Comparison of ENCODE assay signal across 24 cellular contexts in the genomic region with DNA sequence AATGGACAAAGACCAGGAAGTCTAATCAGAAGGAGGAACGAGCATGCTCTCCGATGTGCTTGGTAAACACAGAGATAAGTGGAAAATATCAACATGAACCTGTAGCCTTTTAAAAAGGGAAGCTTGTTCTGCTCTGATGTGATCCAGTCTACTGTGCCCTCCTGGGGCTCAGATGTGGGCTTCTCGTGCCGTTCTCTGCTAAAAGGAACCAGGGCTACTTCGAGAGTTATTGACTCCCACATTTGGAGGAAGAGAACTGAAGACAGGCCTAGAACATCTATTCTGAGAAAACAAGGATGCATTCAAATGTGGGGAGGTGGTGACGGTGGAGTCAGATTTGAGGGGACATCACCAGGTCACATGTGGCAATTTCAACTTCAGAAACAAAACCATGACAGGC.
"Had no signal": no experiment of that assay in that cellular context is flagged by ENCODE, and none has a peak within 500 bp of the region (broad histone marks: within the 10 kb centered on the region; RNA-seq: fewer than 3 reads in every experiment).

No MANE protein-coding gene starts in this region.

- H3K36me3 Mint-ChIP-seq: mesothelial cell of epicardium; naive B cell; natural killer cell treated with Interleukin-12 subunit alpha and Interleukin-12 subunit beta and Interleukin-15 and Interleukin-18, amount 100 ng/mL, for 72 hours had no signal

- H3K36me3 ChIP-seq: gastrocnemius medialis, neutrophil, suprapubic skin, thyroid gland had no signal

- H3K4me1 ChIP-seq: gastrocnemius medialis, parathyroid adenoma, suprapubic skin, thyroid gland had no signal

- H3K4me1 Mint-ChIP-seq: mesothelial cell of epicardium; naive B cell; stimulated activated naive CD8-positive, alpha-beta T cell treated with anti-CD3 and anti-CD28 coated beads, Interleukin-15, amount 100 ng/mL, for 72 hours had no signal

- H3K27me3 Mint-ChIP-seq: naive B cell; stimulated activated naive CD8-positive, alpha-beta T cell treated with anti-CD3 and anti-CD28 coated beads, Interleukin-15, amount 100 ng/mL, for 72 hours had no signal

- ATAC-seq: gastrocnemius medialis; mucosa of descending colon; natural killer cell treated with Interleukin-12 subunit alpha and Interleukin-12 subunit beta and Interleukin-15 and Interleukin-18, amount 100 ng/mL, for 72 hours; sciatic nerve; stimulated activated naive CD8-positive, alpha-beta T cell treated with anti-CD3 and anti-CD28 coated beads, Interleukin-15, amount 100 ng/mL, for 72 hours had no signal

- H3K27me3 ChIP-seq: gastrocnemius medialis, neutrophil, suprapubic skin, thyroid gland had no signal

- DNase-seq: cortex of kidney; effector CD4-positive, alpha-beta T cell; foreskin fibroblast; gastrocnemius medialis; mesenchymal stem cell; mucosa of descending colon; naive B cell; stimulated activated CD4-positive, alpha-beta T cell treated with anti-CD3 and anti-CD28 coated beads, Interleukin-12 subunit alpha, Interleukin-12 subunit beta, amount 100 ng/mL, for 4 hours; stimulated activated CD4-positive, alpha-beta T cell treated with anti-CD3 and anti-CD28 coated beads, Interleukin-1b, Interleukin-23, amount 100 ng/mL, for 48 hours; stimulated activated CD4-positive, alpha-beta T cell treated with anti-CD3 and anti-CD28 coated beads, Interleukin-4, amount 100 ng/mL, for 1 hour; stimulated activated CD8-positive, alpha-beta memory T cell treated with anti-CD3 and anti-CD28 coated beads, Interleukin-4, amount 100 ng/mL, for 48 hours; stimulated activated naive CD4-positive, alpha-beta T cell; stimulated activated naive CD8-positive, alpha-beta T cell treated with anti-CD3 and anti-CD28 coated beads, Interleukin-15, amount 100 ng/mL, for 72 hours; thyroid gland; trophoblast cell had no signal

- H3K9me3 Mint-ChIP-seq: natural killer cell treated with Interleukin-12 subunit alpha and Interleukin-12 subunit beta and Interleukin-15 and Interleukin-18, amount 100 ng/mL, for 72 hours had no signal

- H3K27ac ChIP-seq: gastrocnemius medialis, neutrophil, parathyroid adenoma, suprapubic skin, thyroid gland had no signal

- H3K4me3 ChIP-seq: gastrocnemius medialis, mucosa of descending colon, smooth muscle cell, suprapubic skin, thyroid gland had no signal

- H3K4me3 Mint-ChIP-seq: mesothelial cell of epicardium; naive B cell; natural killer cell treated with Interleukin-12 subunit alpha and Interleukin-12 subunit beta and Interleukin-15 and Interleukin-18, amount 100 ng/mL, for 72 hours; neural crest cell; stimulated activated naive CD8-positive, alpha-beta T cell treated with anti-CD3 and anti-CD28 coated beads, Interleukin-15, amount 100 ng/mL, for 72 hours had no signal

- H3K27ac Mint-ChIP-seq: mesothelial cell of epicardium; naive B cell; natural killer cell treated with Interleukin-12 subunit alpha and Interleukin-12 subunit beta and Interleukin-15 and Interleukin-18, amount 100 ng/mL, for 72 hours; progenitor cell of endocrine pancreas; stimulated activated naive CD8-positive, alpha-beta T cell treated with anti-CD3 and anti-CD28 coated beads, Interleukin-15, amount 100 ng/mL, for 72 hours had no signal

- H3K9me3 ChIP-seq: gastrocnemius medialis, neutrophil, thyroid gland had no signal
